In genomic region chr7:104106106-104106505, GRCh38 we compare ENCODE assay signal across 13 cellular contexts.
DNase-seq lines count a peak whose midpoint lies in the region; ATAC-seq and TF ChIP-seq lines count a peak whose summit lies in the region.
"Had no signal": no experiment of that assay in that cellular context is flagged by ENCODE, and none has a peak within 500 bp of the region (broad histone marks: within the 10 kb centered on the region; RNA-seq: fewer than 3 reads in every experiment).

No MANE protein-coding gene starts in this region.

- H3K4me1 ChIP-seq in HEK293 (ENCODE audit: control insufficient read depth, insufficient read depth, low read length) = no peaks in the 10 kb centered on the region
- no peaks in the 10 kb centered on the region for H3K4me1 ChIP-seq in RWPE2 (ENCODE audit: insufficient read depth, poor library complexity, severe bottlenecking)
- H3K4me1 ChIP-seq in CD8-positive, alpha-beta T cell (ENCODE audit: insufficient read depth, low read length) = no peaks in the 10 kb centered on the region
- H3K4me1 ChIP-seq: heart left ventricle had no signal

- no peak overlapping the region for H3K27ac Mint-ChIP-seq in CD8-positive, alpha-beta T cell

- H3K27me3 Mint-ChIP-seq in CD8-positive, alpha-beta T cell (ENCODE audit: low read depth) = peaks cover 8% of the 10 kb centered on the region

- no peaks in the 10 kb centered on the region for H3K36me3 Mint-ChIP-seq in CD8-positive, alpha-beta T cell

- H3K27me3 ChIP-seq in RWPE2 (ENCODE audit: insufficient read depth, poor library complexity, severe bottlenecking) = peaks cover 3% of the 10 kb centered on the region
- no peaks in the 10 kb centered on the region for H3K27me3 ChIP-seq in CD8-positive, alpha-beta T cell (ENCODE audit: insufficient read depth, low read length)
- H3K27me3 ChIP-seq: heart left ventricle had no signal

- 0 out of 3 replicates have a peak, but pooled peaks have one; percentile 23 for ATAC-seq in RWPE2 (ENCODE audit: low read depth)
- ATAC-seq in CD8-positive, alpha-beta T cell = no peak
- ATAC-seq: heart left ventricle had no signal

- no peaks in the 10 kb centered on the region for H3K9me3 Mint-ChIP-seq in CD8-positive, alpha-beta T cell

- intact Hi-C loops in CD8-positive, alpha-beta T cell (cut with DNase I, micrococcal nuclease) = no loop called here

- TF ChIP-seq CTCF in HEK293 (tag by site-specific recombination; IDR thresholded peaks at IDR 0.05) (peak; percentile 38; the same call in 1 of the 2 replicates), RWPE2 (IDR thresholded peaks at IDR 0.05; ENCODE audit: poor library complexity, severe bottlenecking) (no peak)
- TF ChIP-seq CTCF in CD8-positive, alpha-beta T cell (IDR thresholded peaks at IDR 0.05) = no peak

- H3K4me3 ChIP-seq in HEK293 (ENCODE audit: low read depth, low read length) = no peak overlapping the region
- H3K4me3 ChIP-seq in RWPE2 (ENCODE audit: severe bottlenecking) = no peak overlapping the region
- H3K4me3 ChIP-seq in CD8-positive, alpha-beta T cell (ENCODE audit: low read depth, low read length) = no peak overlapping the region
- H3K4me3 ChIP-seq: heart left ventricle had no signal

- H3K4me3 Mint-ChIP-seq in CD8-positive, alpha-beta T cell = no peak overlapping the region

- H3K36me3 ChIP-seq in HEK293 (ENCODE audit: control insufficient read depth in 2 of 2, insufficient read depth in 1 of 2, low read length in 2 of 2) = no peaks in the 10 kb centered on the region
- H3K36me3 ChIP-seq in RWPE2 (ENCODE audit: low read depth) = no peaks in the 10 kb centered on the region
- H3K36me3 ChIP-seq in CD8-positive, alpha-beta T cell (ENCODE audit: insufficient read depth, low read length) = no peaks in the 10 kb centered on the region
- H3K36me3 ChIP-seq: heart left ventricle had no signal

- DNase-seq in AG08396 (ENCODE audit: low spot score) = peak; percentile 14
- no peak for DNase-seq in RWPE2 (ENCODE audit: low spot score)
- peak; percentile 4 for DNase-seq in fibroblast of gingiva (ENCODE audit: low read depth)
- no peak for DNase-seq in kidney glomerular epithelial cell (lab: John Stamatoyannopoulos, UW)
- DNase-seq in HK-2 (ENCODE audit: unreplicated experiment) = no peak
- DNase-seq in D341Med (ENCODE audit: low spot score) = no peak
- DNase-seq in CD8-positive, alpha-beta T cell = no peak
- DNase-seq: activated CD4-positive, CD25-positive, alpha-beta regulatory T cell; heart left ventricle; NCI-H1048; RPMI8226; stimulated activated CD8-positive, alpha-beta memory T cell treated with anti-CD3 and anti-CD28 coated beads, Interleukin-4, amount 100 ng/mL, for 48 hours had no signal

- H3K27ac ChIP-seq in HEK293 (ENCODE audit: extremely low read depth, low read depth, low read length) = no peak overlapping the region
- H3K27ac ChIP-seq in RWPE2 (ENCODE audit: poor library complexity, severe bottlenecking) = no peak overlapping the region
- H3K27ac ChIP-seq in CD8-positive, alpha-beta T cell (ENCODE audit: low read depth, low read length) = no peak overlapping the region
- H3K27ac ChIP-seq: heart left ventricle had no signal

- CTCF ChIA-PET in HEK293 (lab: Yijun Ruan, JAX) = interaction anchor here (0.6 to 0.7 kb wide), 3 partner anchors 17 to 530 kb away, joined by 3 read pairs; no protein-coding TSS in a partner anchor
- CTCF ChIA-PET in CD8-positive, alpha-beta T cell (lab: Charles Lee) = no interaction called here

- POLR2A ChIA-PET in HEK293 (lab: Yijun Ruan, JAX) = no interaction called here
- POLR2A ChIA-PET in CD8-positive, alpha-beta T cell (lab: Charles Lee) = no interaction called here

- no peaks in the 10 kb centered on the region for H3K9me3 ChIP-seq in HEK293 (ENCODE audit: control insufficient read depth, insufficient read depth, low read depth, low read length)
- no peaks in the 10 kb centered on the region for H3K9me3 ChIP-seq in RWPE2 (ENCODE audit: severe bottlenecking)
- H3K9me3 ChIP-seq in CD8-positive, alpha-beta T cell (ENCODE audit: low read length) = no peaks in the 10 kb centered on the region
- H3K9me3 ChIP-seq: heart left ventricle had no signal

- no peaks in the 10 kb centered on the region for H3K4me1 Mint-ChIP-seq in CD8-positive, alpha-beta T cell (ENCODE audit: low read depth)

TF ChIP-seq in HEK293, 187 proteins besides CTCF, POLR2A, EP300 and RAD21:
- TF ChIP-seq ZNF654 (tag by site-specific recombination; IDR thresholded peaks at IDR 0.05; ENCODE audit: low read depth) (peak; percentile 28; the same call in 1 of the 2 replicates), ZXDB (tag by site-specific recombination; IDR thresholded peaks at IDR 0.05) (no peak), ZNF211 (tag by site-specific recombination; IDR thresholded peaks at IDR 0.05; ENCODE audit: low read depth) (no peak)

Comparison
In these comparisons a context has a peak if more than half of its experiments do, and no peak if none do; other contexts are left out.
1. DNase-seq: peak in AG08396 (single experiment) and fibroblast of gingiva (single experiment); none in RWPE2 (single experiment), kidney glomerular epithelial cell (single experiment), HK-2 (single experiment), D341Med (single experiment) and CD8-positive, alpha-beta T cell (0 of 7).